In the genomic region with DNA sequence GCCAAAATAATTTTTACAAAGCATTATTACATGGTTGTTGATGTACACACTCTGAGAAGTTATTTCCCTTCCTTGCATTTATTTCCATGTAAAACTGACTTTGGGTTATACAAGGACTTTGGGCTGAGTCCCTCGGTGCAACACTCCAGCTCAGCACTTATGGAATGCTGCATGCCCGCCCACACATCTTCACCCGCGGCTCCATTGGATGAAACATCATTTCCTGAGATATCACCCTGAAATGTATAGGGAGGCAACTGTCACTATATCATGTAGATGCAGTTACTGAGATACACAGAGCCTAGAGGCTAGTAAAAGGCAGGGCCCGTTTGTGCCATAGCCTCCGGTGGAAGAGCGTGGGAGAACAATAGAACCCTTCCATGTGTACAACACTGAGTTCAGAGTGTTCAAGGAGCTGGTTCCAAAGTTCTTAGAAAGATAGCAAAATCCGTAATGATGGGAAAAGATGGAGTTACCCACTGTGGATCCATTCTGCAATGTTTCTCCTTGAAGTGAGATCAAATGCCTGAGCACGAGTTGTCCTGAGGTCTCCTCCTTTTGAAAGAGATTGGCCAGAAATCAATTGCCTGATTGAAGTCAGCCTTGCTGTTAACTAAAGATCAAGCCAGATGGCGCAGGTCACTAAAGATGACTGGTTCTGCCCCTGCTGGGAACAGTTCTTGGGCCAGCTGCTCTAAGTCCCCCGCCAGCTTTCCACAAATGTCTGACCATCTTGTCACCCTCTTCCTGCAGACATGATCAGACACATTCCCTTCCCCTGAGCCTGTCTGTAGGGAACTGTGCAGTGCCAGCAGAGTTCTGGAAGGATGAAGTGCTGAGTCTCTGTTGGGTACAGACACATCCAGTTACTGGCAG, we compare ENCODE assay signal across 13 cellular contexts.
DNase-seq lines count a peak whose midpoint lies in the region; ATAC-seq, FAIRE-seq and TF ChIP-seq lines count a peak whose summit lies in the region.
"Had no signal": no experiment of that assay in that cellular context is flagged by ENCODE, and none has a peak within 500 bp of the region (broad histone marks: within the 10 kb centered on the region; RNA-seq: fewer than 3 reads in every experiment).

No MANE protein-coding gene starts in this region.

- DNase-seq in SK-N-SH (no peak), astrocyte (ENCODE audit: low read depth) (peak; percentile 88), hepatic stellate cell (ENCODE audit: low spot score) (peak; percentile 9), urothelium cell line (ENCODE audit: low spot score) (peak; percentile 37), cerebellar nuclear complex (lab: John Stamatoyannopoulos, UW) (no peak), endodermal cell (no peak)
- DNase-seq: activated CD4-positive, alpha-beta T cell treated with anti-CD3 and anti-CD28 coated beads for 4 hours; activated naive CD4-positive, alpha-beta T cell; Karpas-422; SIG-M5 had no signal

- H3K4me2 ChIP-seq in SK-N-SH (peak overlapping the region; percentile 57), astrocyte (ENCODE audit: low read length) (peak overlapping the region; percentile 72)

- no peaks in the 10 kb centered on the region for H3K4me1 ChIP-seq in SK-N-SH (ENCODE audit: control insufficient read depth in 1 of 2, insufficient read depth in 2 of 2, low read depth in 1 of 2, low read length in 1 of 2)
- H3K4me1 ChIP-seq in astrocyte (ENCODE audit: insufficient read depth, low read length): peaks cover 48% of the 10 kb centered on the region
- no peaks in the 10 kb centered on the region for H3K4me1 ChIP-seq in endodermal cell (ENCODE audit: control insufficient read depth, insufficient read depth, low read length)

- H4K20me1 ChIP-seq in SK-N-SH (ENCODE audit: insufficient read depth) (no peaks in the 10 kb centered on the region), astrocyte (ENCODE audit: insufficient read depth, low read length) (no peaks in the 10 kb centered on the region)

- POLR2A ChIA-PET in SK-N-SH (lab: Yijun Ruan, JAX): no interaction called here

- H2AFZ ChIP-seq in SK-N-SH (ENCODE audit: low read depth) (peak overlapping the region; percentile 74), astrocyte (ENCODE audit: low read depth, low read length) (peak overlapping the region; percentile 62)

- FAIRE-seq in astrocyte (lab: Jason Lieb, UNC) (peak; percentile 88), urothelium cell line (lab: Jason Lieb, UNC) (peak; percentile 50)
- FAIRE-seq: A204.1 had no signal

- no peaks in the 10 kb centered on the region for H3K9me3 ChIP-seq in SK-N-SH
- no peaks in the 10 kb centered on the region for H3K9me3 ChIP-seq in astrocyte (ENCODE audit: insufficient read depth, low read depth, low read length)
- H3K9me3 ChIP-seq in endodermal cell (ENCODE audit: control insufficient read depth, low read length): no peaks in the 10 kb centered on the region

- H3K4me1 Mint-ChIP-seq in astrocyte (ENCODE audit: low read depth, unreplicated experiment) (peaks cover 58% of the 10 kb centered on the region), endodermal cell (no peaks in the 10 kb centered on the region)

- no peak for TF ChIP-seq RAD21 in SK-N-SH (IDR thresholded peaks at IDR 0.05; ENCODE audit: low read length)

- H3K36me3 Mint-ChIP-seq in astrocyte (ENCODE audit: low read depth, unreplicated experiment) (no peaks in the 10 kb centered on the region), endodermal cell (ENCODE audit: low read depth) (no peaks in the 10 kb centered on the region)

- H3K27ac ChIP-seq in SK-N-SH (ENCODE audit: low read depth in 2 of 2, low read length in 1 of 2): peak overlapping the region in 1 of 2 experiments; percentile 49; a peak in 2 of 4 replicates
- H3K27ac ChIP-seq in astrocyte (ENCODE audit: low read depth, low read length): peak overlapping the region; percentile 90
- H3K27ac ChIP-seq in endodermal cell (ENCODE audit: low read depth, low read length): no peak overlapping the region

- no peak for TF ChIP-seq CTCF in SK-N-SH (IDR thresholded peaks at IDR 0.05)
- no peak for TF ChIP-seq CTCF in astrocyte (IDR thresholded peaks at IDR 0.05; ENCODE audit: insufficient read depth, low read depth, low read length)
- no peak for TF ChIP-seq CTCF in endodermal cell (conservative IDR thresholded peaks at IDR 0.05)

- H3F3A ChIP-seq in SK-N-SH (replicated peaks; ENCODE audit: insufficient read depth): peaks cover 11% of the 10 kb centered on the region

- H3K27me3 Mint-ChIP-seq in astrocyte (ENCODE audit: low read depth, unreplicated experiment) (no peaks in the 10 kb centered on the region), endodermal cell (ENCODE audit: insufficient read depth) (no peaks in the 10 kb centered on the region)

- H3K79me2 ChIP-seq in SK-N-SH (ENCODE audit: insufficient read depth) (no peaks in the 10 kb centered on the region), astrocyte (ENCODE audit: insufficient read depth, low read length) (no peaks in the 10 kb centered on the region)

- H3K4me3 Mint-ChIP-seq in astrocyte (ENCODE audit: unreplicated experiment) (no peak overlapping the region), endodermal cell (no peak overlapping the region)

- no peak for TF ChIP-seq EP300 in SK-N-SH (IDR thresholded peaks at IDR 0.05; ENCODE audit: borderline replicate concordance in 1 of 2, low read depth in 1 of 2, low read length in 1 of 2)

- H3K36me3 ChIP-seq in SK-N-SH (replicated peaks in 1 of 2; ENCODE audit: control insufficient read depth in 1 of 2, insufficient read depth in 2 of 2, low read length in 1 of 2) (no peaks in the 10 kb centered on the region), astrocyte (ENCODE audit: insufficient read depth, low read length) (no peaks in the 10 kb centered on the region), endodermal cell (ENCODE audit: control insufficient read depth, insufficient read depth, low read length) (no peaks in the 10 kb centered on the region)

- 10% methylated on average over 11 of the region's 11 CpGs for WGBS in SK-N-SH (ENCODE audit: low lambda C conversion rate)
- 87 to 91% methylated on average over 9 to 11 of the region's 11 CpGs for WGBS in endodermal cell (ENCODE audit: insufficient coverage in 1 of 2, insufficient read length in 1 of 2), 2 experiments

- H3K4me3 ChIP-seq in SK-N-SH (ENCODE audit: low read depth in 2 of 2, low read length in 1 of 2) (no peak overlapping the region), astrocyte (ENCODE audit: insufficient read depth, low read depth, low read length) (peak overlapping the region; percentile 19), endodermal cell (ENCODE audit: low read length) (no peak overlapping the region)

- H3K9me2 ChIP-seq in SK-N-SH: no peaks in the 10 kb centered on the region

- H3K9ac ChIP-seq in SK-N-SH (no peak overlapping the region), astrocyte (ENCODE audit: low read length) (peak overlapping the region; percentile 68), endodermal cell (ENCODE audit: extremely low read depth, low read length, poor library complexity, severe bottlenecking) (no peak overlapping the region)

- H3K9me3 Mint-ChIP-seq in astrocyte (ENCODE audit: unreplicated experiment) (no peaks in the 10 kb centered on the region), endodermal cell (no peaks in the 10 kb centered on the region)

- CTCF ChIA-PET in SK-N-SH (lab: Yijun Ruan, JAX): interaction anchor here (1.5 kb wide), 1 partner anchor 11 kb away, joined by 4 read pairs; no protein-coding TSS in a partner anchor

- H3K27me3 ChIP-seq in SK-N-SH (ENCODE audit: insufficient read depth): no peaks in the 10 kb centered on the region
- H3K27me3 ChIP-seq in astrocyte (ENCODE audit: insufficient read depth, low read length): no peaks in the 10 kb centered on the region
- no peaks in the 10 kb centered on the region for H3K27me3 ChIP-seq in endodermal cell (ENCODE audit: control insufficient read depth, insufficient read depth, low read length, poor library complexity, severe bottlenecking)

- ATAC-seq in SK-N-SH treated with all-trans-retinoic acid at 6 μM for 48 hours (no peak), HG02571 (IDR thresholded peaks at IDR 0.05; ENCODE audit: unreplicated experiment) (no peak)

- H3K27ac Mint-ChIP-seq in astrocyte (ENCODE audit: unreplicated experiment) (peak overlapping the region; percentile 94), endodermal cell (no peak overlapping the region)

TF ChIP-seq in SK-N-SH, 30 proteins besides CTCF, POLR2A, EP300 and RAD21 (continues in another document):
- TF ChIP-seq SMC3 (IDR thresholded peaks at IDR 0.05; ENCODE audit: low read depth, low read length) (no peak), EZH2phosphoT487 (IDR thresholded peaks at IDR 0.05; ENCODE audit: borderline replicate concordance, low read depth) (no peak), GABPA (IDR thresholded peaks at IDR 0.05; ENCODE audit: low read depth) (no peak)
- TF ChIP-seq, protein P1, sequence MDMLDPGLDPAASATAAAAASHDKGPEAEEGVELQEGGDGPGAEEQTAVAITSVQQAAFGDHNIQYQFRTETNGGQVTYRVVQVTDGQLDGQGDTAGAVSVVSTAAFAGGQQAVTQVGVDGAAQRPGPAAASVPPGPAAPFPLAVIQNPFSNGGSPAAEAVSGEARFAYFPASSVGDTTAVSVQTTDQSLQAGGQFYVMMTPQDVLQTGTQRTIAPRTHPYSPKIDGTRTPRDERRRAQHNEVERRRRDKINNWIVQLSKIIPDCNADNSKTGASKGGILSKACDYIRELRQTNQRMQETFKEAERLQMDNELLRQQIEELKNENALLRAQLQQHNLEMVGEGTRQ (IDR thresholded peaks at IDR 0.05; ENCODE audit: borderline replicate concordance, low read depth, low read length): no peak

TF ChIP-seq in SK-N-SH treated with all-trans-retinoic acid at 6 μM for 48 hours, 23 proteins besides CTCF, POLR2A, EP300 and RAD21:
- TF ChIP-seq ZFP30 (CRISPR knock-in tag; IDR thresholded peaks at IDR 0.05) (no peak), PPARA (CRISPR knock-in tag; IDR thresholded peaks at IDR 0.05; ENCODE audit: borderline replicate concordance) (no peak)
TF ChIP-seq in SK-N-SH treated with all-trans-retinoic acid at 6 μM for 48 hours: peak in this region for 0.

Comparison
In these comparisons a context has a peak if more than half of its experiments do, and no peak if none do; other contexts are left out.
1. DNase-seq: peak in astrocyte (single experiment), hepatic stellate cell (single experiment) and urothelium cell line (single experiment); none in SK-N-SH (single experiment), cerebellar nuclear complex (0 of 2) and endodermal cell (single experiment).